8 cellular contexts compared by ENCODE assay signal in genomic region chr3:149128856-149129255, GRCh38. TPM values are rescaled to one million over a fixed set of nuclear protein-coding genes. Genes with fewer than 3 reads are reported as not detected.
A peak's percentile ranks its signal among the peaks of the same experiment; 100 is the strongest.
DNase-seq lines count a peak whose midpoint lies in the region; ATAC-seq, FAIRE-seq and TF ChIP-seq lines count a peak whose summit lies in the region.

No MANE protein-coding gene starts in this region.

- BruUV-seq in HepG2 (replicated peaks; lab: Mats Ljungman, UMichigan) = TSS peak; percentile 87

- TF ChIP-seq EP300 in HepG2 (IDR thresholded peaks at IDR 0.05; ENCODE audit: low read depth in 2 of 2, low read length in 2 of 2) = no peak; a peak in 1 of 4 replicates
- no peak for TF ChIP-seq EP300 in HepG2 (CRISPR knock-in tag; IDR thresholded peaks at IDR 0.05; ENCODE audit: borderline replicate concordance)
- no peak for TF ChIP-seq EP300 in transverse colon (IDR thresholded peaks at IDR 0.05; ENCODE audit: low read depth)

- H3K4me3 Mint-ChIP-seq in activated naive CD8-positive, alpha-beta T cell treated with anti-CD3 and anti-CD28 coated beads for 36 hours = peak overlapping the region; percentile 86

- H3K36me3 ChIP-seq in heart right ventricle (no peaks in the 10 kb centered on the region), HepG2 (replicated peaks in 1 of 2; ENCODE audit: control insufficient read depth in 1 of 2, insufficient read depth in 2 of 2, low read length in 2 of 2) (no peaks in the 10 kb centered on the region), transverse colon (no peaks in the 10 kb centered on the region)

- TF ChIP-seq CTCF in heart right ventricle (IDR thresholded peaks at IDR 0.05) (no peak), HepG2 (CRISPR knock-in tag; IDR thresholded peaks at IDR 0.05) (no peak), transverse colon (IDR thresholded peaks at IDR 0.05) (no peak)

- peak overlapping the region in 9 of 10 donors; percentile 60 to 90 (median 84) for H3K27ac ChIP-seq in heart right ventricle
- peak overlapping the region; percentile 74 for H3K27ac ChIP-seq in HepG2 (ENCODE audit: extremely low read length, insufficient read depth, low read length)
- peak overlapping the region; percentile 91 to 96 (median 94) for H3K27ac ChIP-seq in transverse colon

- TF ChIP-seq RAD21 in HepG2 (CRISPR knock-in tag; IDR thresholded peaks at IDR 0.05) = no peak

- peaks cover 2% of the 10 kb centered on the region for H3K36me3 Mint-ChIP-seq in activated naive CD8-positive, alpha-beta T cell treated with anti-CD3 and anti-CD28 coated beads for 36 hours

- DNase-seq in heart right ventricle (no peak), cardiac septum (ENCODE audit: low spot score) (no peak), HepG2 (ENCODE audit: low spot score) (no peak), transverse colon (no peak), NOMO-1 treated with dmso at 0.1 percent for 144 hours (lab: John Stamatoyannopoulos, UW; ENCODE audit: unreplicated experiment) (no peak)
- DNase-seq in activated naive CD8-positive, alpha-beta T cell treated with anti-CD3 and anti-CD28 coated beads for 36 hours = no peak

- TF ChIP-seq POLR2A in HepG2 (IDR thresholded peaks at IDR 0.05; ENCODE audit: insufficient read depth in 1 of 2, low read depth in 2 of 2, low read length in 2 of 2) = no peak
- TF ChIP-seq POLR2A in transverse colon (IDR thresholded peaks at IDR 0.05) = no peak

- CTCF ChIA-PET in HepG2 (lab: Yijun Ruan, JAX; ENCODE audit: low intra/inter-chr PET ratio, low total read pairs) = no interaction called here

- no peak for FAIRE-seq in HepG2 (lab: Jason Lieb, UNC)

- H3K27ac Mint-ChIP-seq in activated naive CD8-positive, alpha-beta T cell treated with anti-CD3 and anti-CD28 coated beads for 36 hours = peak overlapping the region; percentile 71

- H3K4me1 Mint-ChIP-seq in activated naive CD8-positive, alpha-beta T cell treated with anti-CD3 and anti-CD28 coated beads for 36 hours = peaks cover 35% of the 10 kb centered on the region

- H2AFZ ChIP-seq in HepG2 (ENCODE audit: low read length) = peak overlapping the region; percentile 11

- no peaks in the 10 kb centered on the region; the same call in 1 of the 2 replicates for H4K20me1 ChIP-seq in HepG2 (ENCODE audit: insufficient read depth, low read length)

- 7 to 14% methylated on average over 5 of the region's 5 CpGs for WGBS in heart right ventricle, 2 donors
- 11% methylated on average over 5 of the region's 5 CpGs for WGBS in HepG2 (ENCODE audit: low lambda C conversion rate)
- WGBS in transverse colon (ENCODE audit: low coverage in 1 of 2), 2 donors = 7 to 11% methylated on average over 3 to 5 of the region's 5 CpGs

- no peaks in the 10 kb centered on the region for H3K9me3 Mint-ChIP-seq in activated naive CD8-positive, alpha-beta T cell treated with anti-CD3 and anti-CD28 coated beads for 36 hours

- H3K27me3 Mint-ChIP-seq in activated naive CD8-positive, alpha-beta T cell treated with anti-CD3 and anti-CD28 coated beads for 36 hours = no peaks in the 10 kb centered on the region

- H3K27me3 ChIP-seq in heart right ventricle (no peaks in the 10 kb centered on the region), HepG2 (ENCODE audit: control insufficient read depth in 1 of 2, insufficient read depth in 2 of 2, low read length in 2 of 2) (no peaks in the 10 kb centered on the region; a peak in 1 of 5 replicates), transverse colon (no peaks in the 10 kb centered on the region)

- ATAC-seq in heart right ventricle = peak in 3 of 8 donors; percentile 5 to 12 (median 6)
- no peak for ATAC-seq in HepG2
- ATAC-seq in GM19397 (IDR thresholded peaks at IDR 0.05; ENCODE audit: unreplicated experiment) = no peak
- ATAC-seq in HG02798 (IDR thresholded peaks at IDR 0.05; ENCODE audit: poor library complexity, unreplicated experiment) = no peak

- H3K9ac ChIP-seq in HepG2 (ENCODE audit: insufficient read depth, low read depth, low read length) = peak overlapping the region; percentile 68

- H3K79me2 ChIP-seq in HepG2 (ENCODE audit: insufficient read depth, low read length) = peaks cover 14% of the 10 kb centered on the region

- H3K4me3 ChIP-seq in heart right ventricle (peak overlapping the region; percentile 42 to 99 (median 88)), HepG2 (replicated peaks in 1 of 3; ENCODE audit: insufficient read depth in 1 of 3, low read depth in 2 of 3, low read length in 3 of 3) (peak overlapping the region; percentile 78 to 95 (median 92)), transverse colon (peak overlapping the region; percentile 91 to 93 (median 91))

- intact Hi-C loops in heart right ventricle (cut with DNase I) = loop anchor here in 7 of 10 donors (2.0 to 10.0 kb wide), 6 partner anchors 144 to 376 kb away; partner anchors contain the start of gene TM4SF4 (in 1 of the 7)
- intact Hi-C loops in cardiac septum (cut with DNase I) = loop anchor here (10.0 kb wide), 1 partner anchor 346 kb away; the partner anchor contains the start of gene TM4SF4
- intact Hi-C loops in HepG2 (cut with micrococcal nuclease; ENCODE audit: unreplicated experiment) = loop anchor here (1.0 kb wide), 3 partner anchors 92 to 238 kb away; partner anchors contain the start of gene CP
- intact Hi-C loops in transverse colon (cut with DNase I; ENCODE audit: low total_unique reads) = no loop called here

- H3K9me3 ChIP-seq in heart right ventricle = no peaks in the 10 kb centered on the region
- H3K9me3 ChIP-seq in HepG2 (ENCODE audit: low read length) = no peaks in the 10 kb centered on the region
- H3K9me3 ChIP-seq in transverse colon = no peaks in the 10 kb centered on the region

- in situ Hi-C loops in HepG2 (cut with HindIII; ENCODE audit: extremely low pct_ligation_motif_present, low pct_unique_long_range_greater_than_20kb) = loop anchor here (10.0 kb wide), 1 partner anchor 356 kb away; no protein-coding TSS in a partner anchor
- in situ Hi-C loops in transverse colon (cut with MboI; ENCODE audit: low pct_ligation_motif_present in 1 of 4, low pct_unique_long_range_greater_than_20kb in 1 of 4, low sequenced_read_pairs in 3 of 4) = loop anchor here in 1 of 4 donors (10.0 kb wide), 1 partner anchor 146 kb away; no protein-coding TSS in a partner anchor

- H3K4me1 ChIP-seq in heart right ventricle = peaks cover 0 to 32% (median 27%) of the 10 kb centered on the region in 9 donors
- peaks cover 40% of the 10 kb centered on the region for H3K4me1 ChIP-seq in HepG2 (ENCODE audit: insufficient read depth, low read length)
- H3K4me1 ChIP-seq in transverse colon = peaks cover 5 to 33% (median 17%) of the 10 kb centered on the region in 4 donors

- H3K4me2 ChIP-seq in HepG2 (ENCODE audit: low read depth, low read length) = peak overlapping the region; percentile 86

- POLR2A ChIA-PET in HepG2 (lab: Yijun Ruan, JAX) = interaction anchor here (1.3 to 1.8 kb wide), 7 partner anchors 8 to 273 kb away, joined by 3 to 9 read pairs (median 4); partner anchors contain the start of gene GYG1

RNA-seq across cellular contexts. Expression of gene HPS3, which starts 0.6 kb away (rescaled TPM):
- 10 to 100 TPM in 1 of 10 donors, 1 to 10 TPM in 9; 3.9 to 12.8 (median 5.0) TPM for total RNA-seq in heart right ventricle
- polyA plus RNA-seq in heart right ventricle = 1 to 10 TPM; 3.7 to 4.4 TPM
- 6.2 TPM for total RNA-seq in cardiac septum
- 10 to 100 TPM; 14.0 to 17.5 TPM for total RNA-seq in activated naive CD8-positive, alpha-beta T cell treated with anti-CD3 and anti-CD28 coated beads for 36 hours
- total RNA-seq in HepG2 (2016; rRNA removed; fragmentation: Illumina TruSeq; extraction: Trizol) = 18.9 and 23.6 TPM in 2 replicates
- 3.7 and 4.1 TPM in 2 replicates for total RNA-seq in HepG2 (2016; cell fraction: cytosol; rRNA removed; fragmentation: Illumina TruSeq; extraction: Trizol; ENCODE audit: low read depth)
- 18.6 and 23.4 TPM in 2 replicates for total RNA-seq in HepG2 (2016; cell fraction: insoluble cytoplasmic fraction; rRNA removed; fragmentation: Illumina TruSeq; extraction: Trizol)
- total RNA-seq in HepG2 (2016; cell fraction: membrane; rRNA removed; fragmentation: Illumina TruSeq; extraction: Trizol) = 11.2 and 11.3 TPM in 2 replicates
- 12.3 and 14.7 TPM in 2 replicates for total RNA-seq in HepG2 (2016; cell fraction: nucleus; rRNA removed; fragmentation: Illumina TruSeq; extraction: Trizol)
- 8.7 and 9.5 TPM in 2 replicates for polyA plus RNA-seq in HepG2 (2011; rRNA removed)
- polyA plus RNA-seq in HepG2 (2011; cell fraction: cytosol; rRNA removed) = 6.2 and 7.7 TPM in 2 replicates
- polyA plus RNA-seq in HepG2 (2011; cell fraction: nucleus; rRNA removed) = 8.2 and 10.9 TPM in 2 replicates
- polyA plus RNA-seq in HepG2 (2012) = 14.4 and 16.1 TPM in 2 replicates
- polyA plus RNA-seq in HepG2 (2016; cell fraction: cytosol; fragmentation: Illumina TruSeq; extraction: Trizol; ENCODE audit: low read depth) = 4.9 and 5.6 TPM in 2 replicates
- 22.4 and 24.1 TPM in 2 replicates for polyA plus RNA-seq in HepG2 (2016; cell fraction: insoluble cytoplasmic fraction; fragmentation: Illumina TruSeq; extraction: Trizol; ENCODE audit: low read depth)
- polyA plus RNA-seq in HepG2 (2016; cell fraction: membrane; fragmentation: Illumina TruSeq; extraction: Trizol; ENCODE audit: low read depth) = 5.6 and 8.1 TPM in 2 replicates
- 17.3 and 20.8 TPM in 2 replicates for polyA plus RNA-seq in HepG2 (2016; cell fraction: nucleus; fragmentation: Illumina TruSeq; extraction: Trizol; ENCODE audit: insufficient read depth, low read depth)
- 9.6 and 24.5 TPM in 2 replicates for polyA minus RNA-seq in HepG2 (2011; rRNA and poly(A)+ RNA removed; ENCODE audit: low replicate concordance)
- polyA minus RNA-seq in HepG2 (2011; cell fraction: cytosol; rRNA and poly(A)+ RNA removed) = 7.7 and 8.5 TPM in 2 replicates
- 26.1 and 27.8 TPM in 2 replicates for polyA minus RNA-seq in HepG2 (2011; cell fraction: nucleus; rRNA and poly(A)+ RNA removed)
- total RNA-seq in transverse colon = 10 to 100 TPM in 3 of 4 donors, 1 to 10 TPM in 1; 10.0 to 20.2 (median 17.9) TPM

RNA-seq across cellular contexts. Expression of gene HLTF, which starts 42.5 kb away (rescaled TPM):
- 10 to 100 TPM; 19.1 to 38.6 (median 30.6) TPM for total RNA-seq in heart right ventricle
- polyA plus RNA-seq in heart right ventricle = 1 to 10 TPM; 4.5 to 4.6 TPM
- total RNA-seq in cardiac septum = 23.9 TPM
- 10 to 100 TPM; 19.8 to 20.8 TPM for total RNA-seq in activated naive CD8-positive, alpha-beta T cell treated with anti-CD3 and anti-CD28 coated beads for 36 hours
- 22.9 and 39.8 TPM in 2 replicates for total RNA-seq in HepG2 (2016; rRNA removed; fragmentation: Illumina TruSeq; extraction: Trizol)
- total RNA-seq in HepG2 (2016; cell fraction: cytosol; rRNA removed; fragmentation: Illumina TruSeq; extraction: Trizol; ENCODE audit: low read depth) = 2.1 and 3.1 TPM in 2 replicates
- total RNA-seq in HepG2 (2016; cell fraction: insoluble cytoplasmic fraction; rRNA removed; fragmentation: Illumina TruSeq; extraction: Trizol) = 22.9 and 39.1 TPM in 2 replicates
- 3.9 and 4.4 TPM in 2 replicates for total RNA-seq in HepG2 (2016; cell fraction: membrane; rRNA removed; fragmentation: Illumina TruSeq; extraction: Trizol)
- 22.1 and 23.0 TPM in 2 replicates for total RNA-seq in HepG2 (2016; cell fraction: nucleus; rRNA removed; fragmentation: Illumina TruSeq; extraction: Trizol)
- polyA plus RNA-seq in HepG2 (2011; rRNA removed) = 8.4 and 12.0 TPM in 2 replicates
- 3.7 and 5.6 TPM in 2 replicates for polyA plus RNA-seq in HepG2 (2011; cell fraction: cytosol; rRNA removed)
- polyA plus RNA-seq in HepG2 (2011; cell fraction: nucleus; rRNA removed) = 8.3 and 10.1 TPM in 2 replicates
- polyA plus RNA-seq in HepG2 (2012) = 11.4 and 13.4 TPM in 2 replicates
- 0.24 and 0.36 TPM in 2 replicates for polyA plus RNA-seq in HepG2 (2016; cell fraction: cytosol; fragmentation: Illumina TruSeq; extraction: Trizol; ENCODE audit: low read depth)
- 18.8 and 19.2 TPM in 2 replicates for polyA plus RNA-seq in HepG2 (2016; cell fraction: insoluble cytoplasmic fraction; fragmentation: Illumina TruSeq; extraction: Trizol; ENCODE audit: low read depth)
- polyA plus RNA-seq in HepG2 (2016; cell fraction: membrane; fragmentation: Illumina TruSeq; extraction: Trizol; ENCODE audit: low read depth) = 0.94 and 1.2 TPM in 2 replicates
- polyA plus RNA-seq in HepG2 (2016; cell fraction: nucleus; fragmentation: Illumina TruSeq; extraction: Trizol; ENCODE audit: insufficient read depth, low read depth) = 19.3 and 20.9 TPM in 2 replicates
- polyA minus RNA-seq in HepG2 (2011; rRNA and poly(A)+ RNA removed; ENCODE audit: low replicate concordance) = 10.1 and 40.5 TPM in 2 replicates
- 15.8 and 18.4 TPM in 2 replicates for polyA minus RNA-seq in HepG2 (2011; cell fraction: cytosol; rRNA and poly(A)+ RNA removed)
- 31.4 and 39.4 TPM in 2 replicates for polyA minus RNA-seq in HepG2 (2011; cell fraction: nucleus; rRNA and poly(A)+ RNA removed)
- total RNA-seq in transverse colon = 10 to 100 TPM in 2 of 4 donors, 1 to 10 TPM in 2; 3.0 to 13.5 (median 7.2) TPM
